Comparison of ENCODE assay signal across 31 cellular contexts in the genomic region with DNA sequence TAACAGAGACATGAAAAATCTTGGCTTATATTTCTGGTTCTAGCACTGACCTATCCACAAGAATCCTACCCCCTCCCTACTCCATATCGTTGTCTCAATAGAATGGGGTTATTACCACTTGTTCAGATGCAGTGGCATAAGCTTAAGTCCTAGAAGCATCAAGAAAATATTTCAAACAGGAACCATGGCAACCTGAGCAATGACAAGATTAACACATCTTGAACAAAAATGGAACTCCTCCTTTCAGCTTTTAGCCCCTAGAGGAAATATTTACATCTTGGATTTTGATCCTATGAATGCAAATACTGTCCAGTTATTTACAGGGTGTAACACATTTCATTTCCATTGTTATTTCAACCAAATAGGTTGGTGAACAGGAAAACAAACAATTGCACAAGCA. TPM values are rescaled to one million over a fixed set of nuclear protein-coding genes. Genes with fewer than 3 reads are reported as not detected.
DNase-seq lines count a peak whose midpoint lies in the region; ATAC-seq and TF ChIP-seq lines count a peak whose summit lies in the region.
"Had no signal": no experiment of that assay in that cellular context is flagged by ENCODE, and none has a peak within 500 bp of the region (broad histone marks: within the 10 kb centered on the region; RNA-seq: fewer than 3 reads in every experiment).

No MANE protein-coding gene starts in this region.

- no peaks in the 10 kb centered on the region for H3K79me2 ChIP-seq in SK-N-SH (ENCODE audit: insufficient read depth)
- H3K79me2 ChIP-seq in neural cell (replicated peaks; ENCODE audit: insufficient read depth, low read length): no peaks in the 10 kb centered on the region

- H3K27ac ChIP-seq in SK-N-SH (ENCODE audit: low read depth in 2 of 2, low read length in 1 of 2): no peak overlapping the region
- H3K27ac ChIP-seq in neural cell (ENCODE audit: low read length): peak overlapping the region; percentile 52
- no peak overlapping the region for H3K27ac ChIP-seq in upper lobe of left lung
- H3K27ac ChIP-seq in SJCRH30: no peak overlapping the region
- H3K27ac ChIP-seq: heart left ventricle, Peyer's patch, VCaP had no signal

- peaks cover 0 to 6% of the 10 kb centered on the region in 2 experiments; a peak in 1 of 4 replicates for H3K4me1 ChIP-seq in SK-N-SH (ENCODE audit: control insufficient read depth in 1 of 2, insufficient read depth in 2 of 2, low read depth in 1 of 2, low read length in 1 of 2)
- H3K4me1 ChIP-seq in upper lobe of left lung: no peaks in the 10 kb centered on the region
- H3K4me1 ChIP-seq in SJCRH30: peaks cover 14% of the 10 kb centered on the region; the same call in 1 of the 2 replicates
- H3K4me1 ChIP-seq: heart left ventricle, Peyer's patch had no signal

- H3K4me2 ChIP-seq in SK-N-SH (no peak overlapping the region), neural cell (ENCODE audit: low read length) (peak overlapping the region; percentile 63)

- POLR2A ChIA-PET in SK-N-SH (lab: Yijun Ruan, JAX): interaction anchor here (0.6 kb wide), 1 partner anchor 68 kb away, joined by 4 read pairs; no protein-coding TSS in a partner anchor

- no peaks in the 10 kb centered on the region for H3K9me2 ChIP-seq in SK-N-SH
- no peaks in the 10 kb centered on the region for H3K9me2 ChIP-seq in neural cell (ENCODE audit: insufficient read depth, low read length)

- no peak overlapping the region for H3K27ac Mint-ChIP-seq in activated naive CD4-positive, alpha-beta T cell treated with anti-CD3 and anti-CD28 coated beads, Interleukin-2, amount 10 ng/mL, durations not matched to agents 7 days and 5 days
- H3K27ac Mint-ChIP-seq: activated CD4-positive, alpha-beta T cell treated with anti-CD3 and anti-CD28 coated beads for 36 hours; activated CD8-positive, alpha-beta T cell treated with anti-CD3 and anti-CD28 coated beads for 36 hours; activated naive CD4-positive, alpha-beta T cell treated with anti-CD3 and anti-CD28 coated beads for 36 hours; activated T-helper 1 cell treated with anti-CD3 and anti-CD28 coated beads, Interleukin-12 subunit alpha, Interleukin-12 subunit beta, Interleukin-2, Interleukin-4 antibody, amounts not matched to agents 30 ng/mL and 10 ng/mL and 1 ng/mL, durations not matched to agents 14 hours and 24 hours and 36 hours; CD4-positive, alpha-beta T cell had no signal

- no peak overlapping the region for H3K4me3 Mint-ChIP-seq in activated naive CD4-positive, alpha-beta T cell treated with anti-CD3 and anti-CD28 coated beads, Interleukin-2, amount 10 ng/mL, durations not matched to agents 7 days and 5 days
- H3K4me3 Mint-ChIP-seq: activated CD4-positive, alpha-beta T cell treated with anti-CD3 and anti-CD28 coated beads for 36 hours; activated CD8-positive, alpha-beta T cell treated with anti-CD3 and anti-CD28 coated beads for 36 hours; activated naive CD4-positive, alpha-beta T cell treated with anti-CD3 and anti-CD28 coated beads for 36 hours; activated T-helper 1 cell treated with anti-CD3 and anti-CD28 coated beads, Interleukin-12 subunit alpha, Interleukin-12 subunit beta, Interleukin-2, Interleukin-4 antibody, amounts not matched to agents 30 ng/mL and 10 ng/mL and 1 ng/mL, durations not matched to agents 14 hours and 24 hours and 36 hours; CD4-positive, alpha-beta T cell had no signal

- no peak for TF ChIP-seq EP300 in SK-N-SH (IDR thresholded peaks at IDR 0.05; ENCODE audit: borderline replicate concordance in 1 of 2, low read depth in 1 of 2, low read length in 1 of 2)
- TF ChIP-seq EP300 in neural cell (conservative IDR thresholded peaks at IDR 0.05; ENCODE audit: poor library complexity, severe bottlenecking): peak; percentile 65
- TF ChIP-seq EP300 in upper lobe of left lung (IDR thresholded peaks at IDR 0.05): no peak

- H3K27me3 ChIP-seq in SK-N-SH (ENCODE audit: insufficient read depth) (no peaks in the 10 kb centered on the region), neural cell (ENCODE audit: insufficient read depth, low read depth, low read length) (no peaks in the 10 kb centered on the region), upper lobe of left lung (no peaks in the 10 kb centered on the region), SJCRH30 (no peaks in the 10 kb centered on the region)
- H3K27me3 ChIP-seq: heart left ventricle, Peyer's patch had no signal

- H3K9me3 ChIP-seq in SK-N-SH (no peaks in the 10 kb centered on the region), neural cell (ENCODE audit: low read length) (no peaks in the 10 kb centered on the region), upper lobe of left lung (no peaks in the 10 kb centered on the region), SJCRH30 (replicated peaks) (no peaks in the 10 kb centered on the region)
- H3K9me3 ChIP-seq: heart left ventricle, Peyer's patch had no signal

- no peak for TF ChIP-seq POLR2A in upper lobe of left lung (IDR thresholded peaks at IDR 0.05)

- H3K4me1 Mint-ChIP-seq in activated naive CD4-positive, alpha-beta T cell treated with anti-CD3 and anti-CD28 coated beads, Interleukin-2, amount 10 ng/mL, durations not matched to agents 7 days and 5 days: no peaks in the 10 kb centered on the region
- H3K4me1 Mint-ChIP-seq: activated CD4-positive, alpha-beta T cell treated with anti-CD3 and anti-CD28 coated beads for 36 hours had no signal

- WGBS in SK-N-SH (ENCODE audit: low lambda C conversion rate): 73% methylated on average over 1 of the region's 1 CpG
- WGBS in upper lobe of left lung, 2 donors: 66 to 75% methylated on average over 1 of the region's 1 CpG

- peaks cover 14% of the 10 kb centered on the region for H3K27me3 Mint-ChIP-seq in activated naive CD4-positive, alpha-beta T cell treated with anti-CD3 and anti-CD28 coated beads, Interleukin-2, amount 10 ng/mL, durations not matched to agents 7 days and 5 days

- TF ChIP-seq RAD21 in SK-N-SH (IDR thresholded peaks at IDR 0.05; ENCODE audit: low read length): no peak
- peak; percentile 8 for TF ChIP-seq RAD21 in neural cell (conservative IDR thresholded peaks at IDR 0.05)

- H4K20me1 ChIP-seq in SK-N-SH (ENCODE audit: insufficient read depth) (no peaks in the 10 kb centered on the region), neural cell (ENCODE audit: insufficient read depth) (no peaks in the 10 kb centered on the region)

- H3K9ac ChIP-seq in SK-N-SH: no peak overlapping the region
- peak overlapping the region; percentile 3 for H3K9ac ChIP-seq in neural cell (ENCODE audit: low read length)

- no peaks in the 10 kb centered on the region for H3K9me3 Mint-ChIP-seq in activated naive CD4-positive, alpha-beta T cell treated with anti-CD3 and anti-CD28 coated beads, Interleukin-2, amount 10 ng/mL, durations not matched to agents 7 days and 5 days
- H3K9me3 Mint-ChIP-seq: activated CD8-positive, alpha-beta T cell treated with anti-CD3 and anti-CD28 coated beads for 36 hours; activated naive CD4-positive, alpha-beta T cell treated with anti-CD3 and anti-CD28 coated beads for 36 hours; activated T-helper 1 cell treated with anti-CD3 and anti-CD28 coated beads, Interleukin-12 subunit alpha, Interleukin-12 subunit beta, Interleukin-2, Interleukin-4 antibody, amounts not matched to agents 30 ng/mL and 10 ng/mL and 1 ng/mL, durations not matched to agents 14 hours and 24 hours and 36 hours; CD4-positive, alpha-beta T cell had no signal

- ATAC-seq in SK-N-SH treated with all-trans-retinoic acid at 6 μM for 48 hours (peak; percentile 35; the same call in 1 of the 3 replicates), upper lobe of left lung (ENCODE audit: low FRiP score in 2 of 2) (no peak)
- ATAC-seq: activated CD4-positive, alpha-beta T cell treated with anti-CD3 and anti-CD28 coated beads for 36 hours; activated CD8-positive, alpha-beta T cell treated with anti-CD3 and anti-CD28 coated beads for 36 hours; GM12878; heart left ventricle; left ventricle myocardium superior had no signal

- H3K36me3 ChIP-seq in SK-N-SH (replicated peaks in 1 of 2; ENCODE audit: control insufficient read depth in 1 of 2, insufficient read depth in 2 of 2, low read length in 1 of 2) (no peaks in the 10 kb centered on the region), neural cell (ENCODE audit: insufficient read depth, low read length) (no peaks in the 10 kb centered on the region), upper lobe of left lung (no peaks in the 10 kb centered on the region), SJCRH30 (no peaks in the 10 kb centered on the region)
- H3K36me3 ChIP-seq: heart left ventricle, Peyer's patch had no signal

- TF ChIP-seq CTCF in SK-N-SH (IDR thresholded peaks at IDR 0.05) (no peak), cardiac fibroblast (IDR thresholded peaks at IDR 0.05; ENCODE audit: low read depth, low read length) (no peak), neural cell (IDR thresholded peaks at IDR 0.05; ENCODE audit: poor library complexity, severe bottlenecking) (peak; percentile 13), upper lobe of left lung (IDR thresholded peaks at IDR 0.05) (no peak)

- peaks cover 14% of the 10 kb centered on the region for H3F3A ChIP-seq in SK-N-SH (replicated peaks; ENCODE audit: insufficient read depth)
- H3F3A ChIP-seq in neural cell (ENCODE audit: insufficient read depth, low read length, poor library complexity, severe bottlenecking): no peaks in the 10 kb centered on the region

- H2AFZ ChIP-seq in SK-N-SH (ENCODE audit: low read depth) (no peak overlapping the region), neural cell (ENCODE audit: low read depth, low read length) (no peak overlapping the region)

- H3K4me3 ChIP-seq in SK-N-SH (ENCODE audit: low read depth in 2 of 2, low read length in 1 of 2) (no peak overlapping the region), cardiac fibroblast (replicated peaks in 1 of 2; ENCODE audit: low read depth in 2 of 2, low read length in 2 of 2) (no peak overlapping the region), neural cell (ENCODE audit: low read length) (peak overlapping the region; percentile 42), upper lobe of left lung (no peak overlapping the region), SJCRH30 (no peak overlapping the region)
- H3K4me3 ChIP-seq: GM12878, heart left ventricle, Peyer's patch had no signal

- DNase-seq in SK-N-SH: no peak
- DNase-seq in cardiac fibroblast (ENCODE audit: low read depth in 2 of 2): peak; percentile 20 to 49
- no peak for DNase-seq in upper lobe of left lung
- no peak for DNase-seq in OCI-M2 (lab: John Stamatoyannopoulos, UW; ENCODE audit: unreplicated experiment)
- no peak for DNase-seq in SJCRH30
- DNase-seq in activated naive CD4-positive, alpha-beta T cell treated with anti-CD3 and anti-CD28 coated beads, Interleukin-2, amount 10 ng/mL, durations not matched to agents 7 days and 5 days: no peak
- DNase-seq: activated CD4-positive, alpha-beta T cell treated with anti-CD3 and anti-CD28 coated beads for 36 hours; activated CD8-positive, alpha-beta memory T cell treated with anti-CD3 and anti-CD28 coated beads, Interleukin-2, amount 50 U/mL, for 48 hours; activated CD8-positive, alpha-beta T cell treated with anti-CD3 and anti-CD28 coated beads for 36 hours; activated naive CD4-positive, alpha-beta T cell treated with anti-CD3 and anti-CD28 coated beads for 36 hours; AML-193; amygdala; CD4-positive, alpha-beta T cell; effector CD4-positive, alpha-beta T cell; heart left ventricle; islet precursor cell; left ventricle myocardium superior; NCI-H1105 treated with DMSO at 0.1 percent for 48 hours; NCI-H187 treated with DMSO at 0.1 percent for 48 hours; NCI-H748 treated with DMSO at 0.1 percent for 48 hours; occipital lobe; Peyer's patch; SHP77 treated with DMSO at 0.1 percent for 48 hours; stimulated activated naive CD4-positive, alpha-beta T cell; SW 1271; T-helper 9 cell had no signal

- no peaks in the 10 kb centered on the region for H3K36me3 Mint-ChIP-seq in activated naive CD4-positive, alpha-beta T cell treated with anti-CD3 and anti-CD28 coated beads, Interleukin-2, amount 10 ng/mL, durations not matched to agents 7 days and 5 days

- CTCF ChIA-PET in SK-N-SH (lab: Yijun Ruan, JAX): no interaction called here
- CTCF ChIA-PET in activated naive CD4-positive, alpha-beta T cell treated with anti-CD3 and anti-CD28 coated beads, Interleukin-2, amount 10 ng/mL, durations not matched to agents 7 days and 5 days (lab: Charles Lee): no interaction called here

RNA-seq across cellular contexts. Expression of a gene that starts 46.1 kb away (rescaled TPM):
- polyA plus RNA-seq in SK-N-SH (2012; rRNA removed) (134 and 137 TPM in 2 replicates), neural cell (338 and 355 TPM in 2 replicates)
- polyA plus RNA-seq in SK-N-SH (2012; cell fraction: cytosol; rRNA removed): 116 and 141 TPM in 2 replicates
- 209 and 274 TPM in 2 replicates for polyA plus RNA-seq in SK-N-SH (2012; cell fraction: nucleus; rRNA removed)
- 338 and 351 TPM in 2 replicates for polyA minus RNA-seq in neural cell
- 100 to 1,000 TPM in 4 of 6 donors, 10 to 100 TPM in 2; 66.0 to 158 (median 115) TPM for total RNA-seq in upper lobe of left lung
- total RNA-seq in SJCRH30 (2014; rRNA removed; shearing (Covaris generic)): 23.6 and 28.0 TPM in 2 replicates

Comparison
In these comparisons a context has a peak if more than half of its experiments do, and no peak if none do; other contexts are left out.
1. DNase-seq: peak in cardiac fibroblast (2 of 2); none in SK-N-SH (single experiment), upper lobe of left lung (0 of 2), OCI-M2 (single experiment), SJCRH30 (0 of 2) and activated naive CD4-positive, alpha-beta T cell treated with anti-CD3 and anti-CD28 coated beads, Interleukin-2, amount 10 ng/mL, durations not matched to agents 7 days and 5 days (single experiment).